In the genomic region with DNA sequence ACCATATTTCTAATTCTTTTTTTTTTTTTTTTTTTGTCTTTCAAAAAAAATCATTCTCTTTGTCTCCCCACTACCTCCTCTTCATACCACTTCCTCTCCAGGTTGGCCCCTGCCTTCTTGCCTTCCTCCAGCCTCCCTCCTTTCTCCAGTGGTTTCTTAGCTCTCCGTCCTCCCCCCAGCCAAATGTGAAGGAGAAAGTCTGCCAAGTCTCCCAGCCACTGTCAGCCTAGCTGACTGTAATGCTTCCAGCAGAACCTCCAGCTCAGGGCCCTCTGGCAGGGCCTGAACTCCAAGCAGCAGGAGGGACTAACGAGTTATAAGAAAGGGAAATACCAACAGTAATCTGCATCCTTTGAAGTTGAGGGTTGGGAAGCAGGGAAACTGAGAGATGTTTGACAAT, we compare ENCODE assay signal across 14 cellular contexts. TPM values are rescaled to one million over a fixed set of nuclear protein-coding genes. Genes with fewer than 3 reads are reported as not detected.
DNase-seq lines count a peak whose midpoint lies in the region; ATAC-seq and TF ChIP-seq lines count a peak whose summit lies in the region.
"Had no signal": no experiment of that assay in that cellular context is flagged by ENCODE, and none has a peak within 500 bp of the region (broad histone marks: within the 10 kb centered on the region; RNA-seq: fewer than 3 reads in every experiment).

No MANE protein-coding gene starts in this region.

- intact Hi-C loops in esophagus squamous epithelium (cut with DNase I): no loop called here

- H3K79me2 ChIP-seq in osteoblast (ENCODE audit: insufficient read depth, low read length): no peaks in the 10 kb centered on the region

- H3K4me3 ChIP-seq in osteoblast (ENCODE audit: insufficient read depth, low read length): no peak overlapping the region
- H3K4me3 ChIP-seq in esophagus squamous epithelium: no peak overlapping the region
- H3K4me3 ChIP-seq: dorsolateral prefrontal cortex, mucosa of descending colon, upper lobe of right lung had no signal

- H3K36me3 ChIP-seq in osteoblast (ENCODE audit: insufficient read depth, low read length) (no peaks in the 10 kb centered on the region), esophagus squamous epithelium (no peaks in the 10 kb centered on the region)
- H3K36me3 ChIP-seq: upper lobe of right lung had no signal

- peak overlapping the region; percentile 0 for H2AFZ ChIP-seq in osteoblast (ENCODE audit: low read length)

- peak overlapping the region; percentile 91 for H3K27ac ChIP-seq in osteoblast (ENCODE audit: low read depth, low read length)
- no peak overlapping the region for H3K27ac ChIP-seq in esophagus squamous epithelium
- H3K27ac ChIP-seq: dorsolateral prefrontal cortex, upper lobe of right lung had no signal

- peaks cover 38% of the 10 kb centered on the region for H3K4me1 ChIP-seq in osteoblast (ENCODE audit: insufficient read depth, low read length)
- H3K4me1 ChIP-seq in esophagus squamous epithelium: no peaks in the 10 kb centered on the region
- H3K4me1 ChIP-seq: upper lobe of right lung had no signal

- 33 to 35% methylated on average over 2 of the region's 2 CpGs for WGBS in esophagus squamous epithelium, 2 donors

- no peak for TF ChIP-seq POLR2A in esophagus squamous epithelium (IDR thresholded peaks at IDR 0.05)

- H3K27me3 ChIP-seq in osteoblast (ENCODE audit: insufficient read depth, low read length) (no peaks in the 10 kb centered on the region), esophagus squamous epithelium (no peaks in the 10 kb centered on the region)
- H3K27me3 ChIP-seq: upper lobe of right lung had no signal

- H3K9me3 ChIP-seq in osteoblast (ENCODE audit: low read depth, low read length) (no peaks in the 10 kb centered on the region), esophagus squamous epithelium (no peaks in the 10 kb centered on the region)
- H3K9me3 ChIP-seq: mucosa of descending colon, upper lobe of right lung had no signal

- no peaks in the 10 kb centered on the region for H4K20me1 ChIP-seq in osteoblast (ENCODE audit: insufficient read depth, low read length)

- DNase-seq in Ammon's horn (ENCODE audit: low spot score) (peak; percentile 4), NCI-H69 (lab: John Stamatoyannopoulos, UW) (peak; percentile 1), globus pallidus (ENCODE audit: low spot score) (peak; percentile 2), osteoblast (ENCODE audit: insufficient read length, low spot score, missing footprints) (peak; percentile 44), esophagus squamous epithelium (lab: John Stamatoyannopoulos, UW) (no peak), NCI-H524 treated with DMSO at 0.1 percent for 48 hours (lab: John Stamatoyannopoulos, UW) (no peak), midbrain (lab: John Stamatoyannopoulos, UW) (no peak)
- DNase-seq: activated CD4-positive, alpha-beta T cell treated with anti-CD3 and anti-CD28 coated beads, Interleukin-2, amount 50 U/mL, for 48 hours; activated naive CD4-positive, alpha-beta T cell treated with anti-CD3 and anti-CD28 coated beads, Interleukin-2, amount 50 U/mL, for 16 hours; dorsolateral prefrontal cortex; mucosa of descending colon; NCI-H1930; upper lobe of right lung had no signal

- TF ChIP-seq CTCF in osteoblast (IDR thresholded peaks at IDR 0.05; ENCODE audit: extremely low read depth, low read depth, low read length): no peak
- no peak for TF ChIP-seq CTCF in esophagus squamous epithelium (IDR thresholded peaks at IDR 0.05)

- no peak for ATAC-seq in GM21825 (IDR thresholded peaks at IDR 0.05; ENCODE audit: unreplicated experiment)
- ATAC-seq: upper lobe of right lung had no signal

- H3K4me2 ChIP-seq in osteoblast (ENCODE audit: insufficient read depth, low read length): no peak overlapping the region

RNA-seq across cellular contexts. Expression of gene BICC1, which starts 35.5 kb away (rescaled TPM):
- 210 and 254 TPM in 2 replicates for total RNA-seq in osteoblast
- 1 to 10 TPM in 2 of 4 donors, under 1 TPM in 2; 0.11 to 8.2 (median 2.0) TPM for total RNA-seq in esophagus squamous epithelium

Comparison
In these comparisons a context has a peak if more than half of its experiments do, and no peak if none do; other contexts are left out.
1. DNase-seq: peak in Ammon's horn (single experiment), NCI-H69 (single experiment), globus pallidus (single experiment) and osteoblast (single experiment); none in esophagus squamous epithelium (single experiment), NCI-H524 treated with DMSO at 0.1 percent for 48 hours (single experiment) and midbrain (single experiment).
2. RNA of gene BICC1, which starts 35.5 kb away (total RNA-seq): 210 to 254 TPM in osteoblast; 0.11 to 8.2 TPM in esophagus squamous epithelium; every median in the first group is over 10 times any median in the second.